8 cellular contexts compared by ENCODE assay signal in genomic region chr1:212760126-212760823, GRCh38. TPM values are rescaled to one million over a fixed set of nuclear protein-coding genes. Genes with fewer than 3 reads are reported as not detected.
DNase-seq lines count a peak whose midpoint lies in the region; ATAC-seq and TF ChIP-seq lines count a peak whose summit lies in the region.

No MANE protein-coding gene starts in this region.

- no peaks in the 10 kb centered on the region for H3K9me3 ChIP-seq in fibroblast of lung (ENCODE audit: control insufficient read depth, insufficient read depth, low read depth, low read length)

- no peak overlapping the region for H3K27ac ChIP-seq in fibroblast of lung (ENCODE audit: insufficient read depth, low read length)
- H3K27ac ChIP-seq in caudate nucleus (ENCODE audit: low read depth, low read length) = no peak overlapping the region

- H3K79me2 ChIP-seq in fibroblast of lung (ENCODE audit: control insufficient read depth, insufficient read depth, low read length) = peaks cover 3% of the 10 kb centered on the region

- no peaks in the 10 kb centered on the region for H3K4me1 ChIP-seq in fibroblast of lung (ENCODE audit: control insufficient read depth, extremely low read depth, insufficient read depth, low read length)

- H3K4me3 ChIP-seq in fibroblast of lung (replicated peaks in 1 of 4; ENCODE audit: control extremely low read depth in 1 of 4, insufficient read depth in 1 of 4, low read depth in 3 of 4, low read length in 4 of 4) = no peak overlapping the region

- DNase-seq in Daoy (ENCODE audit: low read depth) (peak; percentile 37), fibroblast of lung (ENCODE audit: low read depth in 2 of 2) (no peak), caudate nucleus (lab: John Stamatoyannopoulos, UW) (no peak), NCI-H510A treated with DMSO at 0.1 percent for 48 hours (lab: John Stamatoyannopoulos, UW) (no peak)
- DNase-seq in activated CD4-positive, alpha-beta T cell treated with anti-CD3 and anti-CD28 coated beads, Interleukin-2, amount 50 U/mL, for 1 hour = peak; percentile 58
- DNase-seq in stimulated activated CD4-positive, alpha-beta T cell treated with anti-CD3 and anti-CD28 coated beads, Interleukin-4, amount 100 ng/mL, for 48 hours (ENCODE audit: low read depth in 2 of 2) = peak; percentile 63 to 64

- H3K9ac ChIP-seq in fibroblast of lung (ENCODE audit: insufficient read depth, low read length) = no peak overlapping the region

- no peaks in the 10 kb centered on the region for H3K27me3 ChIP-seq in fibroblast of lung (ENCODE audit: control insufficient read depth, insufficient read depth, low read length)

- ATAC-seq in HG03175 (IDR thresholded peaks at IDR 0.05; ENCODE audit: unreplicated experiment) = peak; percentile 50
- no peak for ATAC-seq in HG02588 (IDR thresholded peaks at IDR 0.05; ENCODE audit: unreplicated experiment)

- H2AFZ ChIP-seq in fibroblast of lung (ENCODE audit: low read length) = no peak overlapping the region

- peak; percentile 10 to 33 for TF ChIP-seq CTCF in fibroblast of lung (conservative IDR thresholded peaks at IDR 0.05 in 1 of 2, IDR thresholded peaks at IDR 0.05 in 1 of 2; ENCODE audit: low read depth in 1 of 2, low read length in 2 of 2)

- no peak overlapping the region for H3K4me2 ChIP-seq in fibroblast of lung (ENCODE audit: extremely low read depth, insufficient read depth, low read length)

- H3K36me3 ChIP-seq in fibroblast of lung (ENCODE audit: control insufficient read depth, insufficient read depth, low read length) = no peaks in the 10 kb centered on the region

- no peaks in the 10 kb centered on the region for H4K20me1 ChIP-seq in fibroblast of lung (ENCODE audit: control insufficient read depth, extremely low read depth, insufficient read depth, low read length)

RNA-seq across cellular contexts. Expression of gene NSL1, which starts 31.3 kb away (rescaled TPM):
- total RNA-seq in Daoy (2014; rRNA removed; shearing (Covaris generic)) = 61.3 and 79.2 TPM in 2 replicates
- 24.4 and 25.4 TPM in 2 replicates for total RNA-seq in fibroblast of lung
- polyA plus RNA-seq in fibroblast of lung = 21.4 and 27.4 TPM in 2 replicates
- polyA plus RNA-seq in fibroblast of lung (2012) = 19.0 and 24.8 TPM in 2 replicates
- 2.0 and 2.6 TPM in 2 replicates for polyA minus RNA-seq in fibroblast of lung (ENCODE audit: low replicate concordance)

RNA-seq across cellular contexts. Expression of gene TATDN3, which starts 31.4 kb away (rescaled TPM):
- 17.9 and 18.7 TPM in 2 replicates for total RNA-seq in Daoy (2014; rRNA removed; shearing (Covaris generic))
- 15.4 and 22.5 TPM in 2 replicates for total RNA-seq in fibroblast of lung
- polyA plus RNA-seq in fibroblast of lung = 13.5 and 17.6 TPM in 2 replicates
- polyA plus RNA-seq in fibroblast of lung (2012) = 11.0 and 13.5 TPM in 2 replicates
- polyA minus RNA-seq in fibroblast of lung (ENCODE audit: low replicate concordance) = 2.8 and 3.5 TPM in 2 replicates

Comparison
In these comparisons a context has a peak if more than half of its experiments do, and no peak if none do; other contexts are left out.
1. DNase-seq: peak in Daoy (single experiment), activated CD4-positive, alpha-beta T cell treated with anti-CD3 and anti-CD28 coated beads, Interleukin-2, amount 50 U/mL, for 1 hour (single experiment) and stimulated activated CD4-positive, alpha-beta T cell treated with anti-CD3 and anti-CD28 coated beads, Interleukin-4, amount 100 ng/mL, for 48 hours (2 of 2); none in fibroblast of lung (0 of 2), caudate nucleus (0 of 61) and NCI-H510A treated with DMSO at 0.1 percent for 48 hours (single experiment).